Comparison of ENCODE assay signal across 8 cellular contexts in genomic region chr6:33579828-33580714, GRCh38. TPM values are rescaled to one million over a fixed set of nuclear protein-coding genes. Genes with fewer than 3 reads are reported as not detected.
DNase-seq lines count a peak whose midpoint lies in the region; ATAC-seq, FAIRE-seq and TF ChIP-seq lines count a peak whose summit lies in the region.

Gene BAK1 (minus strand): TSS chr6:33580276. CDS start chr6:33577604, 2,672 bp downstream.

- ATAC-seq in GM21447 (IDR thresholded peaks at IDR 0.05; ENCODE audit: unreplicated experiment) = peak; percentile 81

- peak within 1 kb of the TSS; percentile 89 for H3K27ac ChIP-seq in epithelial cell of prostate

- DNase-seq in D721Med (ENCODE audit: insufficient read length, low spot score) (peak; percentile 99), HuH-7.5 (ENCODE audit: low spot score) (peak; percentile 93), OCI-M1 (lab: John Stamatoyannopoulos, UW) (peak; percentile 97), activated T-cell treated with anti-CD3 and anti-CD28 coated beads for 4 hours (peak; percentile 62), epithelial cell of prostate (ENCODE audit: low read depth, low spot score) (no peak), mucosa of gallbladder (ENCODE audit: low spot score) (peak; percentile 91)
- DNase-seq in stimulated activated CD8-positive, alpha-beta memory T cell treated with anti-CD3 and anti-CD28 coated beads, Interleukin-4, amount 100 ng/mL, for 24 hours (ENCODE audit: low read depth) = peak; percentile 82

- TF ChIP-seq CTCF in D721Med (IDR thresholded peaks at IDR 0.05; ENCODE audit: insufficient read depth, missing control alignments) = peak; percentile 46

- FAIRE-seq in D721Med (lab: Jason Lieb, UNC) = no peak

RNA-seq across cellular contexts. Expression of gene BAK1, which starts in this region (rescaled TPM):
- 28.2 TPM for total RNA-seq in mucosa of gallbladder
